Comparison of ENCODE assay signal across 8 cellular contexts in genomic region chr4:128809477-128810330, GRCh38. TPM values are rescaled to one million over a fixed set of nuclear protein-coding genes. Genes with fewer than 3 reads are reported as not detected.
DNase-seq lines count a peak whose midpoint lies in the region; ATAC-seq, FAIRE-seq and TF ChIP-seq lines count a peak whose summit lies in the region.

TSS of gene JADE1 (plus strand) at chr4:128809700. CDS start at chr4:128831759, 22,059 bp downstream.

- no peaks in the 10 kb centered on the region for H3K9me1 ChIP-seq in keratinocyte (ENCODE audit: control insufficient read depth, extremely low read depth, insufficient read depth, low read length)

- H2AFZ ChIP-seq in keratinocyte (ENCODE audit: control insufficient read depth, low read length), result peak within 1 kb of the TSS; percentile 83

- TF ChIP-seq CTCF in keratinocyte (optimal IDR thresholded peaks at IDR 0.05 in 1 of 3, IDR thresholded peaks at IDR 0.05 in 1 of 3, conservative IDR thresholded peaks at IDR 0.05 in 1 of 3; ENCODE audit: extremely low read depth in 1 of 3, insufficient read depth in 2 of 3, low read length in 3 of 3), result peak; percentile 55 to 90 (median 75)

- H3K27me3 ChIP-seq in keratinocyte (ENCODE audit: control insufficient read depth, extremely low read depth, insufficient read depth, low read length), result no peaks in the 10 kb centered on the region

- no peaks in the 10 kb centered on the region for H3K36me3 ChIP-seq in keratinocyte (ENCODE audit: control insufficient read depth in 2 of 2, extremely low read depth in 1 of 2, insufficient read depth in 2 of 2, low read length in 2 of 2)

- H3K4me3 ChIP-seq in keratinocyte (ENCODE audit: control insufficient read depth in 2 of 3, extremely low read depth in 1 of 3, insufficient read depth in 2 of 3, low read depth in 1 of 3, low read length in 3 of 3), result peak within 1 kb of the TSS; percentile 69 to 98 (median 91)

- dilution Hi-C loops in keratinocyte (cut with MboI; ENCODE audit: extremely low pct_ligation_motif_present, low sequenced_read_pairs), result no loop called here

- no peak for FAIRE-seq in keratinocyte (lab: Jason Lieb, UNC)

- no peaks in the 10 kb centered on the region for H4K20me1 ChIP-seq in keratinocyte (ENCODE audit: control insufficient read depth, extremely low read depth, insufficient read depth, low read length)

- H3K79me2 ChIP-seq in keratinocyte (ENCODE audit: control insufficient read depth, insufficient read depth, low read length), result peaks cover 9% of the 10 kb centered on the region

- peak; percentile 87 to 91 for DNase-seq in AML-193 (lab: John Stamatoyannopoulos, UW)
- peak; percentile 77 to 90 for DNase-seq in NCI-H446 (lab: John Stamatoyannopoulos, UW)
- peak; percentile 95 for DNase-seq in cerebellar cortex (ENCODE audit: low spot score)
- peak; percentile 54 for DNase-seq in keratinocyte (ENCODE audit: low read depth, low spot score)
- DNase-seq in stimulated activated CD4-positive, alpha-beta T cell treated with anti-CD3 and anti-CD28 coated beads, Interleukin-15, amount 100 ng/mL, for 1 hour (ENCODE audit: low read depth in 1 of 2, low spot score in 1 of 2), result peak; percentile 78 to 80

- peaks cover 7% of the 10 kb centered on the region for H3K4me1 ChIP-seq in keratinocyte (ENCODE audit: control insufficient read depth, extremely low read depth, insufficient read depth, low read length)

- peak within 1 kb of the TSS; percentile 100 for H3K4me2 ChIP-seq in keratinocyte (ENCODE audit: control insufficient read depth, extremely low read depth, insufficient read depth, low read depth, low read length)

- H3K9me3 ChIP-seq in keratinocyte (ENCODE audit: control insufficient read depth, low read depth, low read length), result no peaks in the 10 kb centered on the region

- ATAC-seq in GM19035 (IDR thresholded peaks at IDR 0.05; ENCODE audit: unreplicated experiment) (peak; percentile 41), HG03354 (IDR thresholded peaks at IDR 0.05; ENCODE audit: poor library complexity, severe bottlenecking, unreplicated experiment) (peak; percentile 47)
- ATAC-seq in activated CD4-positive, CD25-positive, alpha-beta regulatory T cell treated with anti-CD3 and anti-CD28 coated beads, Interleukin-2, amount 50 U/mL, for 24 hours, result peak; percentile 73 to 74

- H3K9ac ChIP-seq in keratinocyte (ENCODE audit: control insufficient read depth, extremely low read depth, insufficient read depth, low read length), result peak within 1 kb of the TSS; percentile 81

- peak within 1 kb of the TSS; percentile 78 for H3K27ac ChIP-seq in keratinocyte (ENCODE audit: control insufficient read depth, insufficient read depth, low read length)

RNA-seq across cellular contexts. Expression of gene JADE1, which starts in this region (rescaled TPM):
- 1.3 to 2.8 TPM (median 2.2 TPM) in 3 replicates for polyA plus RNA-seq in keratinocyte
- polyA plus RNA-seq in keratinocyte (2011; ENCODE audit: low read depth), result 6.2 TPM
- 1.4 and 1.5 TPM in 2 replicates for polyA plus RNA-seq in keratinocyte (2011; cell fraction: cytosol; rRNA removed)
- polyA plus RNA-seq in keratinocyte (2011; cell fraction: nucleus; rRNA removed), result 3.5 and 4.3 TPM in 2 replicates
- polyA plus RNA-seq in keratinocyte (2012; ENCODE audit: low replicate concordance), result 2.4 and 4.3 TPM in 2 replicates
- polyA minus RNA-seq in keratinocyte, result 3.3 to 5.4 TPM (median 3.9 TPM) in 3 replicates
- polyA minus RNA-seq in keratinocyte (2011; cell fraction: cytosol; rRNA and poly(A)+ RNA removed), result 1.9 TPM
- polyA minus RNA-seq in keratinocyte (2011; cell fraction: nucleus; rRNA and poly(A)+ RNA removed), result 3.2 and 3.8 TPM in 2 replicates

Comparison
In these comparisons a context has a peak if more than half of its experiments do, and no peak if none do; other contexts are left out.
1. Peak in every context shown above with its lines: DNase-seq, ATAC-seq, H3K4me3 ChIP-seq and H3K27ac ChIP-seq.